In genomic region chrX:44621088-44621487, GRCh38 we compare ENCODE assay signal across 18 cellular contexts.
"Had no signal": no experiment of that assay in that cellular context is flagged by ENCODE, and none has a peak within 500 bp of the region (broad histone marks: within the 10 kb centered on the region; RNA-seq: fewer than 3 reads in every experiment).

No MANE protein-coding gene starts in this region.

- H3K4me3 ChIP-seq: breast epithelium, dorsolateral prefrontal cortex, psoas muscle had no signal

- H3K4me1 ChIP-seq: breast epithelium, psoas muscle had no signal

- H3K9me3 ChIP-seq: breast epithelium, psoas muscle had no signal

- H3K36me3 ChIP-seq: breast epithelium had no signal

- H3K27ac ChIP-seq: breast epithelium, dorsolateral prefrontal cortex, psoas muscle had no signal

- DNase-seq: activated CD4-positive, alpha-beta memory T cell treated with anti-CD3 and anti-CD28 coated beads for 36 hours; activated CD4-positive, CD25-positive, alpha-beta regulatory T cell treated with anti-CD3 and anti-CD28 coated beads, Interleukin-2, amount 50 U/mL, for 72 hours; activated gamma-delta T cell treated with Interleukin-2 at 50 U/mL for 16 hours; activated naive CD8-positive, alpha-beta T cell treated with anti-CD3 and anti-CD28 coated beads, Interleukin-2, amount 10 ng/mL, durations not matched to agents 7 days and 5 days; activated T-cell treated with anti-CD3 and anti-CD28 coated beads, Interleukin-2, amount 50 U/mL, for 48 hours; dorsolateral prefrontal cortex; glutamatergic neuron; occipital lobe; psoas muscle; stimulated activated CD4-positive, alpha-beta T cell treated with anti-CD3 and anti-CD28 coated beads, Interleukin-2, amount 100 ng/mL, for 24 hours; stimulated activated naive B cell treated with anti-CD40 and anti-IgM and Interleukin-4, amounts not matched to agents 10 μg/mL and 1 μg/mL and 100 μg/mL, for 72 hours; trophoblast cell had no signal

- ATAC-seq: esophagus mucosa; left lobe of liver; natural killer cell treated with Interleukin-12 subunit alpha and Interleukin-12 subunit beta and Interleukin-15 and Interleukin-18, amount 100 ng/mL, for 72 hours; psoas muscle; sciatic nerve; stimulated activated naive B cell treated with anti-CD40 and anti-IgM and Interleukin-4, amounts not matched to agents 10 μg/mL and 1 μg/mL and 100 μg/mL, for 72 hours had no signal

- FAIRE-seq: endometrium had no signal
